ENCODE assay signal across 9 cellular contexts in the genomic region with DNA sequence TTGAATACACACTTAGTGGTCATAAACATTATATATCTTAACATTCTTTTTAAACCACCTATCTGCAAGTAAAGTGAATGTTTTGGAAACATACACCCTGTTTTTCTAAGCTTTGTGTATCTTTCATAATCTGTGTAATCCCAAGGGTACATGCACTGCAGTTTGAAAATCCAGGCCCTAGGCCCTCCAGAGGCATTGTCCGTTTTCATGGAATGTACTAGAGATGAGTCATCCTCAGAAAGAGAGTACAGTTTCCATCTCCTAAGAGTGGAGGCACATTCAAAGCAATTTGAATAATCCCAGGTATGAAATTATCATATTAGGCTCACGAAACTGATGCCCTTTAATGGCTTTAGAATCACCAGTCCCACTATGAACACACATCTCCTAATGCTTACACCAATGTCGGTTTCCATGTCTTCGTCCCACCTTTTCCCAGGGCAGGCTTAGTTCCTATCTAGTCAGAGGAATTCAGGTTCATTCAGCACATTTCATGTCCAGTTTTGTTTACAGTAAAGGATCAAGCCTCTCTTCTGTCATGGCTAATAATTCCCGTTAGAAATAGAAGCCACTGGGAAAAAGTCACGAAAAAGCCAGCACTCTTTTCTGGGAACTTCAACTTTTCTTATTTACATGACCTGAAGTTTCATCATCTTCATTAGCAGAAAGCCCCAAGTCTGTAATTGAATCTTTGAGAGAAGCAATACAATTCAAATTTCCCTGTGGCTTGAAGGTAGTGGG. TPM values are rescaled to one million over a fixed set of nuclear protein-coding genes. Genes with fewer than 3 reads are reported as not detected.
DNase-seq lines count a peak whose midpoint lies in the region; ATAC-seq, FAIRE-seq and TF ChIP-seq lines count a peak whose summit lies in the region.
"Had no signal": no experiment of that assay in that cellular context is flagged by ENCODE, and none has a peak within 500 bp of the region (broad histone marks: within the 10 kb centered on the region; RNA-seq: fewer than 3 reads in every experiment).

No MANE protein-coding gene starts in this region.

- no peaks in the 10 kb centered on the region for H3K9me3 ChIP-seq in A549
- no peaks in the 10 kb centered on the region for H3K9me3 ChIP-seq in esophagus squamous epithelium
- H3K9me3 ChIP-seq in muscle layer of duodenum (ENCODE audit: control insufficient read depth in 1 of 2, low read length in 2 of 2): no peaks in the 10 kb centered on the region

- no peak overlapping the region for H3K4me3 ChIP-seq in A549
- no peak overlapping the region for H3K4me3 ChIP-seq in esophagus squamous epithelium
- no peak overlapping the region for H3K4me3 ChIP-seq in muscle layer of duodenum (ENCODE audit: low read depth in 1 of 2, low read length in 2 of 2)

- TF ChIP-seq POLR2A in A549 (IDR thresholded peaks at IDR 0.05; ENCODE audit: low read length) (no peak), esophagus squamous epithelium (IDR thresholded peaks at IDR 0.05) (no peak)

- H3K4me2 ChIP-seq in A549: peak overlapping the region; percentile 13; the same call in 1 of the 3 replicates

- H3K4me1 ChIP-seq in A549: peaks cover 18% of the 10 kb centered on the region; the same call in 2 of the 3 replicates
- H3K4me1 ChIP-seq in esophagus squamous epithelium: peaks cover 7 to 46% (median 16%) of the 10 kb centered on the region in 3 donors
- peaks cover 0 to 14% of the 10 kb centered on the region in 2 donors for H3K4me1 ChIP-seq in muscle layer of duodenum (ENCODE audit: control insufficient read depth in 1 of 2, insufficient read depth in 2 of 2, low read length in 2 of 2)

- CTCF ChIA-PET in A549 (lab: Yijun Ruan, JAX): no interaction called here
- CTCF ChIA-PET in RWPE1 (lab: Yijun Ruan, JAX): no interaction called here

- TF ChIP-seq EP300 in A549 (IDR thresholded peaks at IDR 0.05): no peak

- intact Hi-C loops in esophagus squamous epithelium (cut with DNase I): no loop called here

- H3K36me3 ChIP-seq in esophagus squamous epithelium (no peaks in the 10 kb centered on the region), muscle layer of duodenum (ENCODE audit: control insufficient read depth in 1 of 2, insufficient read depth in 2 of 2, low read length in 2 of 2) (peaks cover 0 to 3% of the 10 kb centered on the region in 2 donors)

- H3K27ac ChIP-seq in A549 (peak overlapping the region; percentile 5 to 70; a peak in 4 of 6 replicates), RWPE1 (no peak overlapping the region), esophagus squamous epithelium (peak overlapping the region; percentile 19 to 69 (median 44)), muscle layer of duodenum (ENCODE audit: low read length) (peak overlapping the region; percentile 75), caudate nucleus (ENCODE audit: low read depth, low read length) (no peak overlapping the region)

- ATAC-seq in A549: peak in 1 of 2 experiments; percentile 71; a peak in 3 of 6 replicates

- FAIRE-seq in A549 (lab: Jason Lieb, UNC): no peak

- POLR2A ChIA-PET in A549 (lab: Yijun Ruan, JAX): no interaction called here
- POLR2A ChIA-PET in RWPE1 (lab: Yijun Ruan, JAX; ENCODE audit: low non-redundant PET): no interaction called here

- 68% methylated on average over 6 of the region's 6 CpGs for WGBS in A549 (ENCODE audit: missing lambda C conversion rate)
- 55 to 58% methylated on average over 6 of the region's 6 CpGs for WGBS in esophagus squamous epithelium, 2 donors

- H3K27me3 ChIP-seq in esophagus squamous epithelium (no peaks in the 10 kb centered on the region), muscle layer of duodenum (ENCODE audit: low read depth, low read length) (no peaks in the 10 kb centered on the region)

- TF ChIP-seq CTCF in A549 (IDR thresholded peaks at IDR 0.05) (no peak), RWPE1 (conservative IDR thresholded peaks at IDR 0.05; ENCODE audit: low read depth) (no peak), esophagus squamous epithelium (IDR thresholded peaks at IDR 0.05) (no peak)

- TF ChIP-seq RAD21 in A549 (conservative IDR thresholded peaks at IDR 0.05 in 1 of 2, IDR thresholded peaks at IDR 0.05 in 1 of 2): no peak

- DNase-seq in A549 (ENCODE audit: low read depth in 1 of 2, low spot score in 1 of 2) (no peak), RWPE1 (ENCODE audit: low spot score) (peak; percentile 43), esophagus squamous epithelium (lab: John Stamatoyannopoulos, UW) (no peak), caudate nucleus (lab: John Stamatoyannopoulos, UW) (no peak), NCI-H1436 treated with DMSO at 0.1 percent for 48 hours (lab: John Stamatoyannopoulos, UW) (no peak), NCI-H146 (lab: John Stamatoyannopoulos, UW) (no peak), SHP77 (lab: John Stamatoyannopoulos, UW) (no peak)
- DNase-seq: cortex of kidney had no signal

TF ChIP-seq in A549, 52 proteins besides CTCF, POLR2A, EP300 and RAD21:
- TF ChIP-seq FOSL2 (IDR thresholded peaks at IDR 0.05): peak; percentile 47
- peak; percentile 79 for TF ChIP-seq FOSL2 (CRISPR knock-in tag; IDR thresholded peaks at IDR 0.05)
- no peak for TF ChIP-seq RFX5 (IDR thresholded peaks at IDR 0.05)
- TF ChIP-seq, protein P1, sequence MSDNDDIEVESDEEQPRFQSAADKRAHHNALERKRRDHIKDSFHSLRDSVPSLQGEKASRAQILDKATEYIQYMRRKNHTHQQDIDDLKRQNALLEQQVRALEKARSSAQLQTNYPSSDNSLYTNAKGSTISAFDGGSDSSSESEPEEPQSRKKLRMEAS (IDR thresholded peaks at IDR 0.05): 0 out of 2 replicates have a peak, but pooled peaks have one; percentile 16

RNA-seq across cellular contexts. Expression of a gene that starts 39.5 kb away (rescaled TPM):
- polyA plus RNA-seq in A549 (2011; rRNA removed): 309 and 350 TPM in 2 replicates
- 153 and 218 TPM in 2 replicates for polyA plus RNA-seq in A549 (2012; cell fraction: cytosol; rRNA removed)
- polyA plus RNA-seq in A549 (2012; cell fraction: nucleus; rRNA removed): 265 and 417 TPM in 2 replicates
- 545 to 587 TPM (median 585 TPM) in 3 replicates for polyA plus RNA-seq in A549 (2017; fragmentation: RNase III; extraction: RNeasy Plus Mini Kit Qiagen cat#74134 plus additional on column Dnase treatment)
- polyA minus RNA-seq in A549 (2011; rRNA and poly(A)+ RNA removed): 385 and 445 TPM in 2 replicates
- total RNA-seq in esophagus squamous epithelium: 100 to 1,000 TPM; 418 to 565 (median 463) TPM

Comparison
In these comparisons a context has a peak if more than half of its experiments do, and no peak if none do; other contexts are left out.
1. H3K27ac ChIP-seq: peak in A549 (2 of 2), esophagus squamous epithelium (4 of 4) and muscle layer of duodenum (single experiment); none in RWPE1 (single experiment) and caudate nucleus (single experiment).